ENCODE assay signal across 8 cellular contexts in genomic region chr1:23544444-23545389, GRCh38. TPM values are rescaled to one million over a fixed set of nuclear protein-coding genes. Genes with fewer than 3 reads are reported as not detected.
DNase-seq lines count a peak whose midpoint lies in the region; ATAC-seq and TF ChIP-seq lines count a peak whose summit lies in the region.

No MANE protein-coding gene starts in this region.

- TF ChIP-seq CTCF in AG09309 (IDR thresholded peaks at IDR 0.05; ENCODE audit: control insufficient read depth, insufficient read depth, low read depth, low read length, missing control alignments) (peak; percentile 89), liver (IDR thresholded peaks at IDR 0.05; ENCODE audit: low read depth, low read length, missing input control) (peak; percentile 99)

- no peaks in the 10 kb centered on the region for H3K36me3 ChIP-seq in liver (ENCODE audit: control insufficient read depth in 4 of 4, insufficient read depth in 3 of 4, low read depth in 1 of 4, low read length in 3 of 4)

- H3K27ac ChIP-seq in liver (ENCODE audit: low read depth in 1 of 2, low read length in 2 of 2) = no peak overlapping the region

- peaks cover 0 to 4% (median 3%) of the 10 kb centered on the region in 4 donors for H3K4me1 ChIP-seq in liver (ENCODE audit: control insufficient read depth in 4 of 4, insufficient read depth in 4 of 4, low read length in 3 of 4)

- TF ChIP-seq RAD21 in liver (IDR thresholded peaks at IDR 0.05) = peak; percentile 99 to 100

- H3K9me3 ChIP-seq in liver (ENCODE audit: control insufficient read depth in 4 of 4, low read length in 3 of 4) = no peaks in the 10 kb centered on the region

- H3K27me3 ChIP-seq in liver (ENCODE audit: control insufficient read depth in 4 of 4, insufficient read depth in 4 of 4, low read length in 3 of 4) = no peaks in the 10 kb centered on the region

- H3K4me3 ChIP-seq in AG09309 (ENCODE audit: control insufficient read depth, low read depth, low read length) (no peak overlapping the region), liver (ENCODE audit: low read depth in 1 of 3, low read length in 3 of 3) (no peak overlapping the region)

- no peak for ATAC-seq in GM19467 (IDR thresholded peaks at IDR 0.05; ENCODE audit: unreplicated experiment)

- 37% methylated on average over 8 of the region's 8 CpGs for WGBS in liver

- DNase-seq in AG09309 (ENCODE audit: low read depth) (no peak), GOT3 (lab: John Stamatoyannopoulos, UW) (peak; percentile 40), NCI-H446 (lab: John Stamatoyannopoulos, UW) (peak; percentile 80 to 89), dedifferentiated amniotic fluid mesenchymal stem cell (ENCODE audit: extremely low spot score) (peak; percentile 77)
- peak; percentile 68 to 74 for DNase-seq in activated CD4-positive, alpha-beta T cell treated with anti-CD3 and anti-CD28 coated beads for 4 hours
- peak; percentile 66 for DNase-seq in stimulated activated CD8-positive, alpha-beta memory T cell treated with anti-CD3 and anti-CD28 coated beads, Interleukin-12 subunit alpha, Interleukin-12 subunit beta, amount 100 ng/mL, for 1 hour (ENCODE audit: low read depth)

- H3K9ac ChIP-seq in liver (ENCODE audit: low read depth in 1 of 2, low read length in 2 of 2) = no peak overlapping the region

TF ChIP-seq in liver, 16 proteins besides CTCF, POLR2A, EP300 and RAD21:
- TF ChIP-seq ZBTB33 (IDR thresholded peaks at IDR 0.05) (no peak), HNF4A (conservative IDR thresholded peaks at IDR 0.05) (no peak), YY1 (IDR thresholded peaks at IDR 0.05) (no peak), EGR1 (IDR thresholded peaks at IDR 0.05; ENCODE audit: low read depth in 2 of 2) (no peak), HNF4G (IDR thresholded peaks at IDR 0.05) (no peak), MAX (IDR thresholded peaks at IDR 0.05) (no peak), GABPA (IDR thresholded peaks at IDR 0.05 in 1 of 2, conservative IDR thresholded peaks at IDR 0.05 in 1 of 2) (no peak), SP1 (IDR thresholded peaks at IDR 0.05) (no peak), RXRA (IDR thresholded peaks at IDR 0.05) (no peak), FOXA1 (IDR thresholded peaks at IDR 0.05) (no peak), FOXA2 (IDR thresholded peaks at IDR 0.05) (no peak)
- TF ChIP-seq, protein P1, sequence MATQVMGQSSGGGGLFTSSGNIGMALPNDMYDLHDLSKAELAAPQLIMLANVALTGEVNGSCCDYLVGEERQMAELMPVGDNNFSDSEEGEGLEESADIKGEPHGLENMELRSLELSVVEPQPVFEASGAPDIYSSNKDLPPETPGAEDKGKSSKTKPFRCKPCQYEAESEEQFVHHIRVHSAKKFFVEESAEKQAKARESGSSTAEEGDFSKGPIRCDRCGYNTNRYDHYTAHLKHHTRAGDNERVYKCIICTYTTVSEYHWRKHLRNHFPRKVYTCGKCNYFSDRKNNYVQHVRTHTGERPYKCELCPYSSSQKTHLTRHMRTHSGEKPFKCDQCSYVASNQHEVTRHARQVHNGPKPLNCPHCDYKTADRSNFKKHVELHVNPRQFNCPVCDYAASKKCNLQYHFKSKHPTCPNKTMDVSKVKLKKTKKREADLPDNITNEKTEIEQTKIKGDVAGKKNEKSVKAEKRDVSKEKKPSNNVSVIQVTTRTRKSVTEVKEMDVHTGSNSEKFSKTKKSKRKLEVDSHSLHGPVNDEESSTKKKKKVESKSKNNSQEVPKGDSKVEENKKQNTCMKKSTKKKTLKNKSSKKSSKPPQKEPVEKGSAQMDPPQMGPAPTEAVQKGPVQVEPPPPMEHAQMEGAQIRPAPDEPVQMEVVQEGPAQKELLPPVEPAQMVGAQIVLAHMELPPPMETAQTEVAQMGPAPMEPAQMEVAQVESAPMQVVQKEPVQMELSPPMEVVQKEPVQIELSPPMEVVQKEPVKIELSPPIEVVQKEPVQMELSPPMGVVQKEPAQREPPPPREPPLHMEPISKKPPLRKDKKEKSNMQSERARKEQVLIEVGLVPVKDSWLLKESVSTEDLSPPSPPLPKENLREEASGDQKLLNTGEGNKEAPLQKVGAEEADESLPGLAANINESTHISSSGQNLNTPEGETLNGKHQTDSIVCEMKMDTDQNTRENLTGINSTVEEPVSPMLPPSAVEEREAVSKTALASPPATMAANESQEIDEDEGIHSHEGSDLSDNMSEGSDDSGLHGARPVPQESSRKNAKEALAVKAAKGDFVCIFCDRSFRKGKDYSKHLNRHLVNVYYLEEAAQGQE (IDR thresholded peaks at IDR 0.05) = no peak
TF ChIP-seq in liver: peak in this region for 0.

RNA-seq across cellular contexts. Expression of gene E2F2, which starts 13.7 kb away (rescaled TPM):
- total RNA-seq in liver = 10 to 100 TPM in 1 of 2 donors, under 1 TPM in 1; 0.08 to 79.9 TPM
- under 1 TPM; 0.36 to 0.53 TPM for polyA plus RNA-seq in liver

RNA-seq across cellular contexts. Expression of gene ID3, which starts 14.6 kb away (rescaled TPM):
- 10 to 100 TPM; 21.6 to 38.6 TPM for total RNA-seq in liver
- polyA plus RNA-seq in liver = 10 to 100 TPM; 37.3 to 42.6 TPM
